In the genomic region with DNA sequence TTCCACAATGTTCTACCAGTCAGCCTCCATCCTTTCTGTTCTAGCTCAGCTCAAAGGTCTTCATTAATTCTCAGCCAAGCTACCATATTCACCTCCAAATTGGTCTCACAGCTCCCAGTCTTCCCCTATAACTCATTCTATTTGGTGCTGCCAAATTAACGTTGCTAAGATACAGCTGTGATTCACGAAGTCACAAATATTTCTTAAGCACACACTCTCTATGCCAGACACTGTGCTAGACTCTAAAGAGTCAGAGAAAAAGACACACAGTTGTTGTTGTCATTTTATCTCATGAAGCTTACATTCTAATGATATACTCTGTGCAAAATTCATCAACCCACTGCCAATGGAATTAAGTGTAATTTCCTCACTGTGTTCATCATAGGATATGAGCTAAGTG, we compare ENCODE assay signal across 20 cellular contexts.
DNase-seq lines count a peak whose midpoint lies in the region; TF ChIP-seq lines count a peak whose summit lies in the region.
"Had no signal": no experiment of that assay in that cellular context is flagged by ENCODE, and none has a peak within 500 bp of the region (broad histone marks: within the 10 kb centered on the region; RNA-seq: fewer than 3 reads in every experiment).

No MANE protein-coding gene starts in this region.

- H3K4me3 ChIP-seq in astrocyte of the spinal cord (ENCODE audit: low read depth, low read length), result no peak overlapping the region
- H3K4me3 ChIP-seq: uterus had no signal

- TF ChIP-seq CTCF in HFFc6 (IDR thresholded peaks at IDR 0.05) (no peak), astrocyte of the spinal cord (IDR thresholded peaks at IDR 0.05; ENCODE audit: low read depth, low read length) (no peak)

- in situ Hi-C loops in astrocyte of the spinal cord (cut with HindIII; ENCODE audit: low sequenced_read_pairs), result no loop called here

- no peaks in the 10 kb centered on the region for H3K9me3 Mint-ChIP-seq in HFFc6
- H3K9me3 Mint-ChIP-seq in activated T-helper 2 cell treated with anti-CD3 and anti-CD28 coated beads, Interferon-gamma antibody, Interleukin-2, Interleukin-4, amounts not matched to agents 10 μg/mL and 5 μg/mL and 100 μg/mL, durations not matched to agents 14 hours and 24 hours and 36 hours, result no peaks in the 10 kb centered on the region
- H3K9me3 Mint-ChIP-seq: activated T-helper 17 cell treated with anti-CD3 and anti-CD28 coated beads, Interleukin-2, amount 50 U/mL, for 72 hours; nephron progenitor cell; stimulated activated naive CD8-positive, alpha-beta T cell treated with anti-CD3 and anti-CD28 coated beads, Interleukin-15, amount 100 ng/mL, for 72 hours had no signal

- intact Hi-C loops in activated T-helper 2 cell treated with anti-CD3 and anti-CD28 coated beads, Interferon-gamma antibody, Interleukin-2, Interleukin-4, amounts not matched to agents 10 μg/mL and 5 μg/mL and 100 μg/mL, durations not matched to agents 14 hours and 24 hours and 36 hours (cut with micrococcal nuclease), result no loop called here

- DNase-seq in AG08395 (ENCODE audit: low spot score) (peak; percentile 29), HFFc6 (peak; percentile 74), astrocyte of the spinal cord (ENCODE audit: low read depth, low spot score) (peak; percentile 58), iris pigment epithelial cell (ENCODE audit: low read depth) (peak; percentile 28), NCI-H1436 treated with DMSO at 0.1 percent for 48 hours (lab: John Stamatoyannopoulos, UW) (no peak), COR-L47 (lab: John Stamatoyannopoulos, UW) (no peak)
- DNase-seq in activated CD4-positive, alpha-beta T cell treated with anti-CD3 and anti-CD28 coated beads, Interleukin-2, amount 50 U/mL, for 48 hours, result no peak
- DNase-seq in activated T-helper 2 cell treated with anti-CD3 and anti-CD28 coated beads, Interferon-gamma antibody, Interleukin-2, Interleukin-4, amounts not matched to agents 10 μg/mL and 5 μg/mL and 100 μg/mL, durations not matched to agents 14 hours and 24 hours and 36 hours (ENCODE audit: low spot score), result no peak
- DNase-seq: dermis blood vessel endothelial cell; foreskin melanocyte; Karpas-422; NCI-H187; NCI-H510A; nephron progenitor cell; stimulated activated CD4-positive, alpha-beta T cell treated with anti-CD3 and anti-CD28 coated beads, Interleukin-15, amount 100 ng/mL, for 24 hours; stimulated activated naive CD8-positive, alpha-beta T cell treated with anti-CD3 and anti-CD28 coated beads, Interleukin-15, amount 100 ng/mL, for 72 hours; SW 1271; uterus had no signal

- peaks cover 73% of the 10 kb centered on the region for H3K4me1 Mint-ChIP-seq in HFFc6 (ENCODE audit: low read depth)
- H3K4me1 Mint-ChIP-seq in activated T-helper 2 cell treated with anti-CD3 and anti-CD28 coated beads, Interferon-gamma antibody, Interleukin-2, Interleukin-4, amounts not matched to agents 10 μg/mL and 5 μg/mL and 100 μg/mL, durations not matched to agents 14 hours and 24 hours and 36 hours (ENCODE audit: low read depth), result no peaks in the 10 kb centered on the region
- H3K4me1 Mint-ChIP-seq: activated T-helper 17 cell treated with anti-CD3 and anti-CD28 coated beads, Interleukin-2, amount 50 U/mL, for 72 hours; B cell; nephron progenitor cell; stimulated activated naive CD8-positive, alpha-beta T cell treated with anti-CD3 and anti-CD28 coated beads, Interleukin-15, amount 100 ng/mL, for 72 hours had no signal

- no peaks in the 10 kb centered on the region for H3K36me3 Mint-ChIP-seq in HFFc6 (ENCODE audit: low read depth)
- no peaks in the 10 kb centered on the region for H3K36me3 Mint-ChIP-seq in activated T-helper 2 cell treated with anti-CD3 and anti-CD28 coated beads, Interferon-gamma antibody, Interleukin-2, Interleukin-4, amounts not matched to agents 10 μg/mL and 5 μg/mL and 100 μg/mL, durations not matched to agents 14 hours and 24 hours and 36 hours (ENCODE audit: low read depth)

- H3K4me3 Mint-ChIP-seq in HFFc6, result no peak overlapping the region
- no peak overlapping the region for H3K4me3 Mint-ChIP-seq in activated T-helper 2 cell treated with anti-CD3 and anti-CD28 coated beads, Interferon-gamma antibody, Interleukin-2, Interleukin-4, amounts not matched to agents 10 μg/mL and 5 μg/mL and 100 μg/mL, durations not matched to agents 14 hours and 24 hours and 36 hours (ENCODE audit: low read depth)
- H3K4me3 Mint-ChIP-seq: activated T-helper 17 cell treated with anti-CD3 and anti-CD28 coated beads, Interleukin-2, amount 50 U/mL, for 72 hours; B cell; nephron progenitor cell; stimulated activated naive CD8-positive, alpha-beta T cell treated with anti-CD3 and anti-CD28 coated beads, Interleukin-15, amount 100 ng/mL, for 72 hours had no signal

- peak overlapping the region; percentile 72 for H3K27ac Mint-ChIP-seq in HFFc6
- no peak overlapping the region for H3K27ac Mint-ChIP-seq in activated T-helper 2 cell treated with anti-CD3 and anti-CD28 coated beads, Interferon-gamma antibody, Interleukin-2, Interleukin-4, amounts not matched to agents 10 μg/mL and 5 μg/mL and 100 μg/mL, durations not matched to agents 14 hours and 24 hours and 36 hours
- H3K27ac Mint-ChIP-seq: activated T-helper 17 cell treated with anti-CD3 and anti-CD28 coated beads, Interleukin-2, amount 50 U/mL, for 72 hours; B cell; nephron progenitor cell; stimulated activated naive CD8-positive, alpha-beta T cell treated with anti-CD3 and anti-CD28 coated beads, Interleukin-15, amount 100 ng/mL, for 72 hours had no signal

- no peaks in the 10 kb centered on the region; the same call in 1 of the 2 replicates for H3K27me3 Mint-ChIP-seq in HFFc6 (ENCODE audit: insufficient read depth)
- H3K27me3 Mint-ChIP-seq in activated T-helper 2 cell treated with anti-CD3 and anti-CD28 coated beads, Interferon-gamma antibody, Interleukin-2, Interleukin-4, amounts not matched to agents 10 μg/mL and 5 μg/mL and 100 μg/mL, durations not matched to agents 14 hours and 24 hours and 36 hours (ENCODE audit: low read depth), result peaks cover 7% of the 10 kb centered on the region

Comparison
In these comparisons a context has a peak if more than half of its experiments do, and no peak if none do; other contexts are left out.
1. DNase-seq: peak in AG08395 (single experiment), HFFc6 (single experiment), astrocyte of the spinal cord (single experiment) and iris pigment epithelial cell (single experiment); none in NCI-H1436 treated with DMSO at 0.1 percent for 48 hours (single experiment), COR-L47 (single experiment), activated CD4-positive, alpha-beta T cell treated with anti-CD3 and anti-CD28 coated beads, Interleukin-2, amount 50 U/mL, for 48 hours (0 of 2) and activated T-helper 2 cell treated with anti-CD3 and anti-CD28 coated beads, Interferon-gamma antibody, Interleukin-2, Interleukin-4, amounts not matched to agents 10 μg/mL and 5 μg/mL and 100 μg/mL, durations not matched to agents 14 hours and 24 hours and 36 hours (single experiment).